In the genomic region with DNA sequence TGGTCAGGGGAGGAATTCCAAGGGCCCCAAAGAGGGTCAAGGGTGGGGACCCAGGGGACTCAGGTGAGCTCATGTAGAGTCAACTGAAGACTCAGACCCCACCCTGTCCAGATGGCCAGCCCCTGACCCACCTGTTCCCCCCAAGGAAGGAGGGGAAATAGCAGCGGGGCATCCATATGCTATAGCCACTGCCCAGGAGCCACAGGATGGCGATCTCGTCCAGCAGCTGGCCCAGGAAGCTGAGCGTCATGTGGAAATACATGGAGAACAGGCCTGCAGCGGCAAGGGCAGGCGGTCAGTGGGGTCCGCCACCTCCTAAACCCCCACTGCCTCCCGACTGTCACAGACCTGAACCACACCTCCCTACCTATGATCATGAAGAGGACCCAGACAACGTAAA, we compare ENCODE assay signal across 29 cellular contexts. TPM values are rescaled to one million over a fixed set of nuclear protein-coding genes. Genes with fewer than 3 reads are reported as not detected.
A peak's percentile ranks its signal among the peaks of the same experiment; 100 is the strongest.
DNase-seq lines count a peak whose midpoint lies in the region; ATAC-seq, FAIRE-seq and TF ChIP-seq lines count a peak whose summit lies in the region.
"Had no signal": no experiment of that assay in that cellular context is flagged by ENCODE, and none has a peak within 500 bp of the region (broad histone marks: within the 10 kb centered on the region; RNA-seq: fewer than 3 reads in every experiment).

No MANE protein-coding gene starts in this region.

- 0 out of 2 replicates have a peak, but pooled peaks have one; percentile 8 for TF ChIP-seq RAD21 in GM12878 (IDR thresholded peaks at IDR 0.05; ENCODE audit: insufficient read depth, low read depth, low read length)

- in situ Hi-C loops in T47D (cut with HindIII; ENCODE audit: low pct_unique_long_range_greater_than_20kb, low sequenced_read_pairs), result no loop called here
- in situ Hi-C loops in GM12878 (cut with MboI), result no loop called here

- no peak for ATAC-seq in GM12878
- ATAC-seq: effector memory CD8-positive, alpha-beta T cell; right cardiac atrium; stimulated activated naive CD8-positive, alpha-beta T cell treated with anti-CD3 and anti-CD28 coated beads, Interleukin-15, amount 100 ng/mL, for 72 hours had no signal

- TF ChIP-seq POLR2A in breast epithelium (IDR thresholded peaks at IDR 0.05) (no peak), NB4 (IDR thresholded peaks at IDR 0.05; ENCODE audit: extremely low read depth, insufficient read length) (no peak), GM12878 (IDR thresholded peaks at IDR 0.05; ENCODE audit: low read depth, low read length) (no peak), prostate gland (IDR thresholded peaks at IDR 0.05) (no peak)

- H3K4me3 ChIP-seq in breast epithelium (no peak overlapping the region), NB4 (ENCODE audit: low read depth, low read length) (no peak overlapping the region), GM12878 (no peak overlapping the region), prostate gland (no peak overlapping the region)
- H3K4me3 ChIP-seq: esophagus muscularis mucosa, transverse colon had no signal

- peak; percentile 13 to 48 for DNase-seq in T47D (ENCODE audit: low read depth in 1 of 2, low spot score in 1 of 2)
- no peak for DNase-seq in breast epithelium (ENCODE audit: low spot score in 2 of 2)
- DNase-seq in NB4 (ENCODE audit: low read depth), result no peak
- DNase-seq in GM12878 (ENCODE audit: low read depth, low spot score), result no peak
- peak; percentile 15 for DNase-seq in prostate gland (ENCODE audit: low spot score)
- DNase-seq in mesenteric fat pad (ENCODE audit: low spot score), result no peak
- DNase-seq in central memory CD4-positive, alpha-beta T cell, result no peak
- DNase-seq in LoVo (ENCODE audit: low spot score), result no peak
- DNase-seq: activated CD4-positive, alpha-beta T cell treated with anti-CD3 and anti-CD28 coated beads, Interleukin-2, amount 50 U/mL, for 1 hour; activated naive CD8-positive, alpha-beta T cell treated with anti-CD3 and anti-CD28 coated beads for 36 hours; C1 segment of cervical spinal cord; effector memory CD8-positive, alpha-beta T cell; HCEC 1CT; NCI-H1048; NCI-H187 treated with DMSO at 0.1 percent for 48 hours; right cardiac atrium; SHP77 treated with DMSO at 0.1 percent for 48 hours; stimulated activated CD4-positive, alpha-beta T cell treated with anti-CD3 and anti-CD28 coated beads, Interleukin-12 subunit alpha, Interleukin-12 subunit beta, amount 100 ng/mL, for 4 hours; stimulated activated CD4-positive, alpha-beta T cell treated with anti-CD3 and anti-CD28 coated beads, Interleukin-4, amount 100 ng/mL, for 4 hours; stimulated activated naive CD8-positive, alpha-beta T cell treated with anti-CD3 and anti-CD28 coated beads, Interleukin-15, amount 100 ng/mL, for 72 hours; T-helper 1 cell; transverse colon had no signal

- RAD21 ChIA-PET in GM12878 (lab: Charles Lee; ENCODE audit: unreplicated experiment), result no interaction called here

- H3K79me2 ChIP-seq in GM12878 (ENCODE audit: control insufficient read depth, insufficient read depth, low read length), result no peaks in the 10 kb centered on the region

- peak in 1 of 3 donors; percentile 21 for TF ChIP-seq CTCF in breast epithelium (IDR thresholded peaks at IDR 0.05)
- TF ChIP-seq CTCF in NB4 (IDR thresholded peaks at IDR 0.05; ENCODE audit: low read depth, low read length), result peak; percentile 2
- TF ChIP-seq CTCF in GM12878 (IDR thresholded peaks at IDR 0.05 in 2 of 3, conservative IDR thresholded peaks at IDR 0.05 in 1 of 3; ENCODE audit: control insufficient read depth in 2 of 3, extremely low read depth in 1 of 3, insufficient read depth in 1 of 3, low read depth in 3 of 3, low read length in 3 of 3), result 0 out of 6 replicates have a peak, but pooled peaks of 1 of the 3 experiments have one; percentile 2
- TF ChIP-seq CTCF in prostate gland (IDR thresholded peaks at IDR 0.05), result peak in 1 of 4 experiments; percentile 31

- CTCF ChIA-PET in GM12878 (lab: Yijun Ruan, JAX), result interaction anchor here (1.2 to 1.7 kb wide), 3 partner anchors 12 to 492 kb away, joined by 3 to 5 read pairs (median 4); no protein-coding TSS in a partner anchor

- H3K9me3 ChIP-seq in breast epithelium (no peaks in the 10 kb centered on the region), GM12878 (replicated peaks; ENCODE audit: control insufficient read depth, insufficient read depth, low read length) (no peaks in the 10 kb centered on the region; the same call in 2 of the 3 replicates), prostate gland (no peaks in the 10 kb centered on the region)
- H3K9me3 ChIP-seq: transverse colon had no signal

- no TSS peak for BruUV-seq in GM12878 (replicated peaks; lab: Mats Ljungman, UMichigan)

- H3K9ac ChIP-seq in GM12878 (ENCODE audit: control insufficient read depth, insufficient read depth, low read length), result no peak overlapping the region

- FAIRE-seq in GM12878 (lab: Jason Lieb, UNC), result no peak
- FAIRE-seq: astrocyte, GM18507 had no signal

- H4K20me1 ChIP-seq in GM12878 (ENCODE audit: control insufficient read depth, insufficient read depth), result no peaks in the 10 kb centered on the region

- H3K27ac ChIP-seq in breast epithelium (no peak overlapping the region), GM12878 (ENCODE audit: control insufficient read depth, insufficient read depth) (no peak overlapping the region), prostate gland (no peak overlapping the region)
- H3K27ac ChIP-seq: esophagus muscularis mucosa, transverse colon had no signal

- H3K4me1 ChIP-seq in breast epithelium (no peaks in the 10 kb centered on the region), GM12878 (ENCODE audit: control insufficient read depth, insufficient read depth, low read length) (no peaks in the 10 kb centered on the region), prostate gland (replicated peaks) (no peaks in the 10 kb centered on the region)
- H3K4me1 ChIP-seq: esophagus muscularis mucosa, transverse colon had no signal

- no peaks in the 10 kb centered on the region for H3K27me3 ChIP-seq in breast epithelium
- H3K27me3 ChIP-seq in GM12878 (replicated peaks in 1 of 2; ENCODE audit: control insufficient read depth in 2 of 2, insufficient read depth in 2 of 2, low read length in 1 of 2), result no peaks in the 10 kb centered on the region
- no peaks in the 10 kb centered on the region for H3K27me3 ChIP-seq in prostate gland (replicated peaks; ENCODE audit: insufficient read depth)

- H2AFZ ChIP-seq in GM12878 (ENCODE audit: control insufficient read depth, low read depth, low read length), result no peak overlapping the region

- no peak overlapping the region for H3K4me2 ChIP-seq in GM12878 (ENCODE audit: control insufficient read depth, insufficient read depth)

- H3K36me3 ChIP-seq in breast epithelium, result no peaks in the 10 kb centered on the region
- H3K36me3 ChIP-seq in GM12878 (ENCODE audit: control insufficient read depth in 2 of 2, insufficient read depth in 2 of 2, low read length in 1 of 2), result no peaks in the 10 kb centered on the region
- no peaks in the 10 kb centered on the region for H3K36me3 ChIP-seq in prostate gland
- H3K36me3 ChIP-seq: esophagus muscularis mucosa, transverse colon had no signal

- no peak for TF ChIP-seq EP300 in GM12878 (IDR thresholded peaks at IDR 0.05; ENCODE audit: borderline replicate concordance in 1 of 2, control insufficient read depth in 1 of 2, low read depth in 2 of 2, low read length in 2 of 2)

- POLR2A ChIA-PET in GM12878 (lab: Charles Lee), result no interaction called here

- intact Hi-C loops in breast epithelium (cut with DNase I; ENCODE audit: low total_unique reads), result no loop called here
- intact Hi-C loops in GM12878 (cut with micrococcal nuclease; ENCODE audit: unreplicated experiment), result no loop called here
- intact Hi-C loops in prostate gland (cut with DNase I), result no loop called here

- SMC1A ChIA-PET in GM12878 (lab: Charles Lee; ENCODE audit: uncharacterized antibody, unreplicated experiment), result no interaction called here

- 43% methylated on average over 9 of the region's 9 CpGs for WGBS in GM12878 (ENCODE audit: insufficient coverage, insufficient replicate concordance, low lambda C conversion rate, missing lambda C conversion rate)
- WGBS in prostate gland, result 80% methylated on average over 9 of the region's 9 CpGs

RNA-seq across cellular contexts. Expression of a gene that starts 21.4 kb away (rescaled TPM):
- total RNA-seq in breast epithelium (under 1 TPM in 1 of 3 donors, not detected in 2; 0.33 TPM), GM12878 (2014; rRNA removed) (not detected in 2 replicates), GM12878 (2014; rRNA removed; fragmentation: Illumina TruSeq; extraction: Trizol) (not detected in 2 replicates), GM12878 (2021) (not detected in 2 replicates), prostate gland (1 to 10 TPM in 1 of 2 donors, not detected in 1; 5.3 TPM), mesenteric fat pad (not detected)
- not detected in 2 replicates for total RNA-seq in GM12878 (2013; cell fraction: nucleolus; rRNA removed)
- polyA plus RNA-seq in GM12878 (2011; ENCODE audit: low read depth), result not detected
- polyA plus RNA-seq in GM12878 (2011; rRNA removed) (not detected in 2 replicates), GM12878 (2014; fragmentation: Illumina TruSeq; extraction: Trizol) (not detected in 2 replicates), GM12878 (2014; fragmentation: Nextera tagmentation; extraction: Ambion mirVana) (not detected), GM12878 (2014; rRNA removed) (not detected in 2 replicates), GM12878 (2016; fragmentation: Nextera tagmentation; extraction: Ambion mirVana) (not detected)
- polyA plus RNA-seq in GM12878 (2011; cell fraction: cytosol; rRNA removed), result 0.03 and 0.07 TPM in 2 replicates
- not detected in 2 replicates for polyA plus RNA-seq in GM12878 (2011; cell fraction: nucleus; rRNA removed)
- polyA plus RNA-seq in GM12878 (2012), result not detected in 2 replicates
- not detected in 2 replicates for polyA minus RNA-seq in GM12878 (2011; rRNA and poly(A)+ RNA removed)
- not detected in 2 replicates for polyA minus RNA-seq in GM12878 (2011; cell fraction: cytosol; rRNA and poly(A)+ RNA removed)
- not detected in 2 replicates for polyA minus RNA-seq in GM12878 (2011; cell fraction: nucleus; rRNA and poly(A)+ RNA removed)
- total RNA-seq: A673; activated naive CD8-positive, alpha-beta T cell treated with anti-CD3 and anti-CD28 coated beads for 36 hours; astrocyte; chondrocyte; esophagus muscularis mucosa; HT-29; omental fat pad; right cardiac atrium had no signal
- polyA plus RNA-seq: right cardiac atrium had no signal

RNA-seq across cellular contexts. Expression of a gene that starts 32.2 kb away (rescaled TPM):
- 10 to 100 TPM; 13.6 to 16.4 (median 13.8) TPM for total RNA-seq in breast epithelium
- total RNA-seq in GM12878 (2013; cell fraction: nucleolus; rRNA removed), result 9.0 and 12.3 TPM in 2 replicates
- total RNA-seq in GM12878 (2014; rRNA removed), result 8.3 and 9.3 TPM in 2 replicates
- total RNA-seq in GM12878 (2014; rRNA removed; fragmentation: Illumina TruSeq; extraction: Trizol), result 8.2 and 11.4 TPM in 2 replicates
- 58.4 and 61.1 TPM in 2 replicates for total RNA-seq in GM12878 (2021)
- 4.9 TPM for polyA plus RNA-seq in GM12878 (2011; ENCODE audit: low read depth)
- 4.5 and 8.7 TPM in 2 replicates for polyA plus RNA-seq in GM12878 (2011; rRNA removed)
- polyA plus RNA-seq in GM12878 (2011; cell fraction: cytosol; rRNA removed), result 10.8 and 17.2 TPM in 2 replicates
- polyA plus RNA-seq in GM12878 (2011; cell fraction: nucleus; rRNA removed), result 66.5 and 83.5 TPM in 2 replicates
- polyA plus RNA-seq in GM12878 (2012), result 19.8 and 21.5 TPM in 2 replicates
- polyA plus RNA-seq in GM12878 (2014; fragmentation: Illumina TruSeq; extraction: Trizol), result 5.3 and 12.8 TPM in 2 replicates
- polyA plus RNA-seq in GM12878 (2014; fragmentation: Nextera tagmentation; extraction: Ambion mirVana), result under 1 TPM; 0.16 to 0.88 TPM
- polyA plus RNA-seq in GM12878 (2014; rRNA removed), result 27.5 and 34.4 TPM in 2 replicates
- polyA plus RNA-seq in GM12878 (2016; fragmentation: Nextera tagmentation; extraction: Ambion mirVana), result 1 to 10 TPM; 6.5 to 7.4 TPM
- polyA minus RNA-seq in GM12878 (2011; rRNA and poly(A)+ RNA removed), result 7.2 and 18.0 TPM in 2 replicates
- 14.8 and 19.0 TPM in 2 replicates for polyA minus RNA-seq in GM12878 (2011; cell fraction: cytosol; rRNA and poly(A)+ RNA removed)
- 5.2 and 13.0 TPM in 2 replicates for polyA minus RNA-seq in GM12878 (2011; cell fraction: nucleus; rRNA and poly(A)+ RNA removed)
- total RNA-seq in prostate gland, result 10 to 100 TPM; 39.9 to 41.4 TPM
- total RNA-seq in mesenteric fat pad, result 62.3 TPM

RNA-seq across cellular contexts. Expression of a gene that starts 49.3 kb away (rescaled TPM):
- total RNA-seq in breast epithelium (10 to 100 TPM; 72.3 to 96.7 (median 75.8) TPM), GM12878 (2014; rRNA removed) (138 and 162 TPM in 2 replicates), GM12878 (2014; rRNA removed; fragmentation: Illumina TruSeq; extraction: Trizol) (57.1 and 62.7 TPM in 2 replicates), GM12878 (2021) (137 and 151 TPM in 2 replicates), prostate gland (10 to 100 TPM; 85.1 to 88.5 TPM), mesenteric fat pad (59.8 TPM)
- 12.8 and 23.9 TPM in 2 replicates for total RNA-seq in GM12878 (2013; cell fraction: nucleolus; rRNA removed)
- polyA plus RNA-seq in GM12878 (2011; ENCODE audit: low read depth), result 23.7 TPM
- polyA plus RNA-seq in GM12878 (2011; rRNA removed) (37.8 and 89.2 TPM in 2 replicates), GM12878 (2014; fragmentation: Illumina TruSeq; extraction: Trizol) (7.4 and 37.6 TPM in 2 replicates), GM12878 (2014; fragmentation: Nextera tagmentation; extraction: Ambion mirVana) (1 to 10 TPM; 4.6 to 9.8 TPM), GM12878 (2014; rRNA removed) (157 and 176 TPM in 2 replicates), GM12878 (2016; fragmentation: Nextera tagmentation; extraction: Ambion mirVana) (100 to 1,000 TPM; 157 to 170 TPM)
- 210 and 376 TPM in 2 replicates for polyA plus RNA-seq in GM12878 (2011; cell fraction: cytosol; rRNA removed)
- 132 and 167 TPM in 2 replicates for polyA plus RNA-seq in GM12878 (2011; cell fraction: nucleus; rRNA removed)
- polyA plus RNA-seq in GM12878 (2012), result 91.2 and 95.4 TPM in 2 replicates
- polyA minus RNA-seq in GM12878 (2011; rRNA and poly(A)+ RNA removed), result 32.8 and 79.7 TPM in 2 replicates
- 30.9 and 36.9 TPM in 2 replicates for polyA minus RNA-seq in GM12878 (2011; cell fraction: cytosol; rRNA and poly(A)+ RNA removed)
- 10.3 and 20.2 TPM in 2 replicates for polyA minus RNA-seq in GM12878 (2011; cell fraction: nucleus; rRNA and poly(A)+ RNA removed)

Comparison
In these comparisons a context has a peak if more than half of its experiments do, and no peak if none do; other contexts are left out.
1. DNase-seq: peak in T47D (2 of 2) and prostate gland (single experiment); none in breast epithelium (0 of 2), NB4 (single experiment), GM12878 (single experiment), mesenteric fat pad (single experiment), central memory CD4-positive, alpha-beta T cell (single experiment) and LoVo (single experiment).